Comparison of ENCODE assay signal across 17 cellular contexts in genomic region chr5:158877124-158877581, GRCh38.
DNase-seq lines count a peak whose midpoint lies in the region; ATAC-seq, FAIRE-seq and TF ChIP-seq lines count a peak whose summit lies in the region.
"Had no signal": no experiment of that assay in that cellular context is flagged by ENCODE, and none has a peak within 500 bp of the region (broad histone marks: within the 10 kb centered on the region; RNA-seq: fewer than 3 reads in every experiment).

No MANE protein-coding gene starts in this region.

- peak overlapping the region; percentile 28 for H3K4me2 ChIP-seq in GM12878 (ENCODE audit: control insufficient read depth, insufficient read depth)

- H3K9ac ChIP-seq in GM12878 (ENCODE audit: control insufficient read depth, insufficient read depth, low read length), result peak overlapping the region; percentile 3; the same call in 1 of the 2 replicates

- no peak for TF ChIP-seq CTCF in GM12878 (IDR thresholded peaks at IDR 0.05 in 2 of 3, conservative IDR thresholded peaks at IDR 0.05 in 1 of 3; ENCODE audit: control insufficient read depth in 2 of 3, extremely low read depth in 1 of 3, insufficient read depth in 1 of 3, low read depth in 3 of 3, low read length in 3 of 3)
- no peak for TF ChIP-seq CTCF in type B pancreatic cell (conservative IDR thresholded peaks at IDR 0.05)

- in situ Hi-C loops in GM12878 (cut with MboI), result no loop called here

- no TSS peak for BruUV-seq in GM12878 (replicated peaks; lab: Mats Ljungman, UMichigan)

- H4K20me1 ChIP-seq in GM12878 (ENCODE audit: control insufficient read depth, insufficient read depth), result no peaks in the 10 kb centered on the region

- TF ChIP-seq POLR2A in GM12878 (IDR thresholded peaks at IDR 0.05; ENCODE audit: low read depth, low read length), result no peak

- 24% methylated on average over 4 of the region's 4 CpGs for WGBS in GM12878 (ENCODE audit: insufficient coverage, insufficient replicate concordance, low lambda C conversion rate, missing lambda C conversion rate)

- DNase-seq in DMS 273 (lab: John Stamatoyannopoulos, UW; ENCODE audit: unreplicated experiment) (peak; percentile 47), DMS 273 treated with DMSO at 0.1 percent for 48 hours (lab: John Stamatoyannopoulos, UW) (no peak), GM12878 (ENCODE audit: low read depth, low spot score) (no peak), left ventricle myocardium superior (no peak), type B pancreatic cell (ENCODE audit: extremely low spot score, unreplicated experiment) (no peak), posterior cingulate gyrus (no peak), SIG-M5 (lab: John Stamatoyannopoulos, UW) (no peak)
- DNase-seq: activated CD4-positive, alpha-beta T cell treated with anti-CD3 and anti-CD28 coated beads, Interleukin-2, amount 10 ng/mL, durations not matched to agents 24 days and 14 days; anterior cingulate cortex; COR-L47; IMR-90; natural killer cell; NCI-H146; NCI-H69 had no signal

- RAD21 ChIA-PET in GM12878 (lab: Charles Lee; ENCODE audit: unreplicated experiment), result interaction anchor here (0.8 to 7.1 kb wide), 26 partner anchors 10 to 230 kb away, joined by 3 to 97 read pairs (median 6); no protein-coding TSS in a partner anchor

- H3K9me3 Mint-ChIP-seq in type B pancreatic cell, result no peaks in the 10 kb centered on the region
- H3K9me3 Mint-ChIP-seq: natural killer cell had no signal

- H3K27ac ChIP-seq in GM12878 (ENCODE audit: control insufficient read depth, insufficient read depth), result peak overlapping the region; percentile 71
- H3K27ac ChIP-seq: 22Rv1 had no signal

- no peak for TF ChIP-seq EP300 in GM12878 (IDR thresholded peaks at IDR 0.05; ENCODE audit: borderline replicate concordance in 1 of 2, control insufficient read depth in 1 of 2, low read depth in 2 of 2, low read length in 2 of 2)

- H3K36me3 ChIP-seq in GM12878 (ENCODE audit: control insufficient read depth in 2 of 2, insufficient read depth in 2 of 2, low read length in 1 of 2), result no peaks in the 10 kb centered on the region; a peak in 1 of 4 replicates

- H3K36me3 Mint-ChIP-seq in type B pancreatic cell, result no peaks in the 10 kb centered on the region
- H3K36me3 Mint-ChIP-seq: natural killer cell had no signal

- H3K27ac Mint-ChIP-seq in type B pancreatic cell, result no peak overlapping the region
- H3K27ac Mint-ChIP-seq: activated CD4-positive, alpha-beta T cell treated with anti-CD3 and anti-CD28 coated beads, Interleukin-2, amount 10 ng/mL, durations not matched to agents 24 days and 14 days; natural killer cell; T-helper 2 cell treated with Interferon-gamma antibody and Interleukin-4, amounts not matched to agents 5 μg/mL and 100 μg/mL, for 36 hours had no signal

- TF ChIP-seq RAD21 in GM12878 (IDR thresholded peaks at IDR 0.05; ENCODE audit: insufficient read depth, low read depth, low read length), result no peak

- SMC1A ChIA-PET in GM12878 (lab: Charles Lee; ENCODE audit: uncharacterized antibody, unreplicated experiment), result interaction anchor here (0.6 to 9.3 kb wide), 41 partner anchors 8 to 255 kb away, joined by 3 to 149 read pairs (median 7); partner anchors contain the start of gene EBF1

- H3K4me3 ChIP-seq in GM12878, result no peak overlapping the region

- ATAC-seq in GM12878, result peak; percentile 1
- ATAC-seq in left ventricle myocardium superior, result peak; percentile 38
- ATAC-seq in GM19035 (IDR thresholded peaks at IDR 0.05; ENCODE audit: unreplicated experiment), result no peak
- ATAC-seq: natural killer cell had no signal

- CTCF ChIA-PET in GM12878 (lab: Yijun Ruan, JAX), result interaction anchor here (1.0 to 4.9 kb wide), 19 partner anchors 10 to 230 kb away, joined by 3 to 22 read pairs (median 5); no protein-coding TSS in a partner anchor

- no peaks in the 10 kb centered on the region for H3K9me3 ChIP-seq in GM12878 (replicated peaks; ENCODE audit: control insufficient read depth, insufficient read depth, low read length)

- H3K4me1 ChIP-seq in GM12878 (ENCODE audit: control insufficient read depth, insufficient read depth, low read length), result peaks cover 65% of the 10 kb centered on the region

- H3K27me3 ChIP-seq in GM12878 (replicated peaks in 1 of 2; ENCODE audit: control insufficient read depth in 2 of 2, insufficient read depth in 2 of 2, low read length in 1 of 2), result no peaks in the 10 kb centered on the region

- peaks cover 54% of the 10 kb centered on the region for H3K4me1 Mint-ChIP-seq in type B pancreatic cell (ENCODE audit: unreplicated experiment)

- H3K4me3 Mint-ChIP-seq in type B pancreatic cell, result peak overlapping the region; percentile 52
- H3K4me3 Mint-ChIP-seq: activated CD4-positive, alpha-beta T cell treated with anti-CD3 and anti-CD28 coated beads, Interleukin-2, amount 10 ng/mL, durations not matched to agents 24 days and 14 days; natural killer cell; T-helper 2 cell treated with Interferon-gamma antibody and Interleukin-4, amounts not matched to agents 5 μg/mL and 100 μg/mL, for 36 hours had no signal

- H2AFZ ChIP-seq in GM12878 (ENCODE audit: control insufficient read depth, low read depth, low read length), result no peak overlapping the region

- intact Hi-C loops in GM12878 (cut with micrococcal nuclease; ENCODE audit: unreplicated experiment), result loop anchor here (2.0 kb wide), 1 partner anchor 174 kb away; no protein-coding TSS in a partner anchor
- intact Hi-C loops in left ventricle myocardium superior (cut with micrococcal nuclease), result no loop called here
- intact Hi-C loops in posterior cingulate gyrus (cut with DNase I), result no loop called here

- no peak for FAIRE-seq in GM12878 (lab: Jason Lieb, UNC)

- peaks cover 52% of the 10 kb centered on the region for H3K27me3 Mint-ChIP-seq in type B pancreatic cell
- H3K27me3 Mint-ChIP-seq: activated CD4-positive, alpha-beta T cell treated with anti-CD3 and anti-CD28 coated beads, Interleukin-2, amount 10 ng/mL, durations not matched to agents 24 days and 14 days had no signal

- POLR2A ChIA-PET in GM12878 (lab: Charles Lee), result interaction anchor here (0.9 to 5.0 kb wide), 11 partner anchors 9 to 225 kb away, joined by 3 to 20 read pairs (median 4); no protein-coding TSS in a partner anchor

- H3K79me2 ChIP-seq in GM12878 (ENCODE audit: control insufficient read depth, insufficient read depth, low read length), result peaks cover 28% of the 10 kb centered on the region

TF ChIP-seq in GM12878, 131 proteins besides CTCF, POLR2A, EP300 and RAD21 (continues in another document):
- TF ChIP-seq ZNF384 (IDR thresholded peaks at IDR 0.05; ENCODE audit: borderline replicate concordance, low read depth, low read length) (no peak), IKZF1 (conservative IDR thresholded peaks at IDR 0.05) (peak; percentile 15; the same call in 1 of the 2 replicates), MEF2B (IDR thresholded peaks at IDR 0.05; ENCODE audit: partially characterized antibody, poor library complexity, severe bottlenecking) (peak; percentile 80), KAT2A (conservative IDR thresholded peaks at IDR 0.05; ENCODE audit: control insufficient read depth, low read depth, low read length) (no peak), KLF5 (IDR thresholded peaks at IDR 0.05; ENCODE audit: partially characterized antibody) (no peak), BCLAF1 (IDR thresholded peaks at IDR 0.05) (no peak), ZNF592 (IDR thresholded peaks at IDR 0.05) (0 out of 2 replicates have a peak, but pooled peaks have one; percentile 38)
